ENCODE assay signal across 8 cellular contexts in the genomic region with DNA sequence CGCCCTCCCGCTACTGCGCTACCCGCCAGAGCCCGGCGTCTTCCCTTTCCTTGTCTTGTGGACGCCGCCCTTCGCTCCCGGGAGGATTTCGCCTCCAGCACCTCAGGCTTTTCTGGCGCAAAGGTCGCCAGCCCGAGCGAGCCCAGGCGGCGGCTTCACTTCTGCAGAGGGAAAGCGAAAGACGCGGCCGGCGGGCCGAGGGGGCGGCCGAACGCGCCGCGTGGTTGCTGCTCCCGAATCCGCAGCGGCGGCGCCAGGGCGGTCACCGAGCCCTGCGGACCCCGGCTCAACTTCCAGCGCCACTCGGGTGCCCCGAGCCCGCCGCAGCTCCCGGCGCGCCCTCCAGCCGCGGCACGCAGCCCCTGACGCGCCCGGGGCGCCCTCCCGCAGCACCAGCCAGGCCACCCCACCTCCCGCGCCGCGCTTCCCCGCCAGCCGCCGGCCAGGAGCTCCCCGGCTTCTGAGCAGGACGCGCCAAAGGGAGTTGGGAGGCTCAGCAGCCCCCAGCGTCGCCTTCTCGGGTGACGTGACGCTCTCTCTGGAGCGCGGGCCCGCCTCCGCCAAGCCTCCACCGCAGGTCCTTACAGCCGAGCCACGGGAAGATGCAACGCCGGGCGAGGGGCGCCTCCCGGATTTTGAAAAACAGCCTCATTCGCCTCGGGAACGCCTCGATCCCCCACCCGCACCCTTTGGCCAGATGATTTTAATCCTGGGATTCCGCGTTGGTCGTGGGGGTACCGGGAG.
DNase-seq lines count a peak whose midpoint lies in the region; ATAC-seq, FAIRE-seq and TF ChIP-seq lines count a peak whose summit lies in the region.

No MANE protein-coding gene starts in this region.

- WGBS in HUES64 = under 1% methylated on average over 90 of the region's 90 CpGs
- WGBS in prostate gland = under 1% methylated on average over 32 of the region's 90 CpGs

- H3K27me3 ChIP-seq in HUES64 (ENCODE audit: insufficient read depth, low read length) = peaks cover 85% of the 10 kb centered on the region
- H3K27me3 ChIP-seq in prostate gland (replicated peaks; ENCODE audit: insufficient read depth) = no peaks in the 10 kb centered on the region

- ATAC-seq in activated CD4-positive, CD25-positive, alpha-beta regulatory T cell treated with anti-CD3 and anti-CD28 coated beads, Interleukin-2, amount 50 U/mL, for 24 hours = no peak

- FAIRE-seq in D721Med (lab: Jason Lieb, UNC) = no peak

- intact Hi-C loops in prostate gland (cut with DNase I) = no loop called here

- TF ChIP-seq CTCF in D721Med (IDR thresholded peaks at IDR 0.05; ENCODE audit: insufficient read depth, missing control alignments) (no peak), prostate gland (IDR thresholded peaks at IDR 0.05) (no peak)

- H3K9me3 ChIP-seq in HUES64 (ENCODE audit: insufficient read depth, low read depth, low read length) (no peaks in the 10 kb centered on the region), prostate gland (no peaks in the 10 kb centered on the region)

- H3K4me3 ChIP-seq in HUES64 (ENCODE audit: low read length) (peak overlapping the region; percentile 57), prostate gland (peak overlapping the region; percentile 42 to 49)

- peak; percentile 34 for DNase-seq in D721Med (ENCODE audit: insufficient read length, low spot score)
- DNase-seq in hepatic stellate cell (ENCODE audit: low spot score) = peak; percentile 14
- DNase-seq in prostate gland (ENCODE audit: low spot score) = no peak
- no peak for DNase-seq in NCI-H1694 treated with DMSO at 0.1 percent for 48 hours (lab: John Stamatoyannopoulos, UW)
- no peak for DNase-seq in EL

- H3K27ac ChIP-seq in HUES64 (ENCODE audit: low read depth, low read length) (no peak overlapping the region), angular gyrus (ENCODE audit: low read depth, low read length) (peak overlapping the region; percentile 45), prostate gland (no peak overlapping the region)

- H3K4me1 ChIP-seq in HUES64 (ENCODE audit: insufficient read depth, low read length) (peaks cover 19% of the 10 kb centered on the region), prostate gland (replicated peaks) (no peaks in the 10 kb centered on the region)

- TF ChIP-seq POLR2A in prostate gland (IDR thresholded peaks at IDR 0.05) = no peak

- no peaks in the 10 kb centered on the region for H3K36me3 ChIP-seq in HUES64 (ENCODE audit: insufficient read depth, low read length)
- H3K36me3 ChIP-seq in prostate gland = no peaks in the 10 kb centered on the region

- H3K9ac ChIP-seq in HUES64 (ENCODE audit: low read depth, low read length) = peak overlapping the region; percentile 41

Comparison
In these comparisons a context has a peak if more than half of its experiments do, and no peak if none do; other contexts are left out.
1. DNase-seq: peak in D721Med (single experiment) and hepatic stellate cell (single experiment); none in prostate gland (single experiment), NCI-H1694 treated with DMSO at 0.1 percent for 48 hours (single experiment) and EL (single experiment).